ENCODE assay signal across 1 cellular context in the genomic region with DNA sequence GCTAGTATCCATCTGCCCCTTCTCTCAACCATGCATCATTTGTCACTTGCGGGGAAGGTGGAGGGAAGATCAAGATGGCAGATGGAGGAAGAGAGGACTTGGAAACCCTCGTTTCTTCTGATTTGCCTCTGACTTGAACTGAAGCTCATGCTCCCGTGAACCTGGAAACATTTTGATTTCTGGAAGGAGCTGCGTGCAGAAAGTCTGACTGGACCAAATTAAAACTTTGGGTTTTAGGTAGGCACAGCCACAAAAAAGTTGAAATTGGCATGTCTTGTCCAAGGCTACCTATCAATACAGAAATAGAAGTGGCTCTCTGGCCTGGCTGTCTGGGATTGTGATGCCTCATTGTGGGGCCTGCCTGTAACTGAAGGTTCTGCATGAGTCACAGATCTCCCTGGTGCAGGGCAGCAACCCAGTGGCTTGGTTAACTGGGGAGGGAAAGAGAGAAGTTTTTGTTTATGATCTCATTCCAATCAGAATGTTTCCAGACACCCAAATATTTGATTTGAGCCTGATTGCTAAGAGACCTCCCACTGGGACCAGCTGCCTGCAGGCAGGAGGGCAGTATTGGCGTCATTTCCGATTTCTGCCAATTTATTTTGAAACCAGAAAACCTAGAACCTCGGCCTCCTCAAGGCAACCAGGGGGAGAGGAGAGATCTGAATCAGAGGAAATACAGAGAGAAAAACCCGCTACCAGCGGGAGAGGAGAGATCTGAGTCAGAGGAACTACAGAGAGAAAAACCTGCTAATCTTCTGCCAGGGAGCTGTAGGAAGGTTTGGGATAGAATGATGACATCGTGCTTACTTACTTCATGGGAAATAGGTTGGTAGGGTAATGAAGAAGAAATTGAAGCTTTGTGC.
TF ChIP-seq lines count a peak whose summit lies in the region.

No MANE protein-coding gene starts in this region.

TF ChIP-seq in HEK293, 187 proteins besides CTCF, POLR2A, EP300 and RAD21 (continued from another document):
- TF ChIP-seq, protein P1, sequence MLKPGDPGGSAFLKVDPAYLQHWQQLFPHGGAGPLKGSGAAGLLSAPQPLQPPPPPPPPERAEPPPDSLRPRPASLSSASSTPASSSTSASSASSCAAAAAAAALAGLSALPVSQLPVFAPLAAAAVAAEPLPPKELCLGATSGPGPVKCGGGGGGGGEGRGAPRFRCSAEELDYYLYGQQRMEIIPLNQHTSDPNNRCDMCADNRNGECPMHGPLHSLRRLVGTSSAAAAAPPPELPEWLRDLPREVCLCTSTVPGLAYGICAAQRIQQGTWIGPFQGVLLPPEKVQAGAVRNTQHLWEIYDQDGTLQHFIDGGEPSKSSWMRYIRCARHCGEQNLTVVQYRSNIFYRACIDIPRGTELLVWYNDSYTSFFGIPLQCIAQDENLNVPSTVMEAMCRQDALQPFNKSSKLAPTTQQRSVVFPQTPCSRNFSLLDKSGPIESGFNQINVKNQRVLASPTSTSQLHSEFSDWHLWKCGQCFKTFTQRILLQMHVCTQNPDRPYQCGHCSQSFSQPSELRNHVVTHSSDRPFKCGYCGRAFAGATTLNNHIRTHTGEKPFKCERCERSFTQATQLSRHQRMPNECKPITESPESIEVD (tag by site-specific recombination; IDR thresholded peaks at IDR 0.05): 0 out of 2 replicates have a peak, but pooled peaks have one; percentile 15
- TF ChIP-seq ZNF366 (tag by site-specific recombination; conservative IDR thresholded peaks at IDR 0.05): no peak
- 0 out of 2 replicates have a peak, but pooled peaks have one; percentile 25 for TF ChIP-seq ZEB2 (tag by site-specific recombination; IDR thresholded peaks at IDR 0.05)
- peak; percentile 49 for TF ChIP-seq ZNF629 (tag by site-specific recombination; IDR thresholded peaks at IDR 0.05)
- no peak for TF ChIP-seq PRDM1 (tag by site-specific recombination; IDR thresholded peaks at IDR 0.05)
- TF ChIP-seq MZF1 (tag by site-specific recombination; IDR thresholded peaks at IDR 0.05; ENCODE audit: borderline replicate concordance): no peak
- TF ChIP-seq, protein P2, sequence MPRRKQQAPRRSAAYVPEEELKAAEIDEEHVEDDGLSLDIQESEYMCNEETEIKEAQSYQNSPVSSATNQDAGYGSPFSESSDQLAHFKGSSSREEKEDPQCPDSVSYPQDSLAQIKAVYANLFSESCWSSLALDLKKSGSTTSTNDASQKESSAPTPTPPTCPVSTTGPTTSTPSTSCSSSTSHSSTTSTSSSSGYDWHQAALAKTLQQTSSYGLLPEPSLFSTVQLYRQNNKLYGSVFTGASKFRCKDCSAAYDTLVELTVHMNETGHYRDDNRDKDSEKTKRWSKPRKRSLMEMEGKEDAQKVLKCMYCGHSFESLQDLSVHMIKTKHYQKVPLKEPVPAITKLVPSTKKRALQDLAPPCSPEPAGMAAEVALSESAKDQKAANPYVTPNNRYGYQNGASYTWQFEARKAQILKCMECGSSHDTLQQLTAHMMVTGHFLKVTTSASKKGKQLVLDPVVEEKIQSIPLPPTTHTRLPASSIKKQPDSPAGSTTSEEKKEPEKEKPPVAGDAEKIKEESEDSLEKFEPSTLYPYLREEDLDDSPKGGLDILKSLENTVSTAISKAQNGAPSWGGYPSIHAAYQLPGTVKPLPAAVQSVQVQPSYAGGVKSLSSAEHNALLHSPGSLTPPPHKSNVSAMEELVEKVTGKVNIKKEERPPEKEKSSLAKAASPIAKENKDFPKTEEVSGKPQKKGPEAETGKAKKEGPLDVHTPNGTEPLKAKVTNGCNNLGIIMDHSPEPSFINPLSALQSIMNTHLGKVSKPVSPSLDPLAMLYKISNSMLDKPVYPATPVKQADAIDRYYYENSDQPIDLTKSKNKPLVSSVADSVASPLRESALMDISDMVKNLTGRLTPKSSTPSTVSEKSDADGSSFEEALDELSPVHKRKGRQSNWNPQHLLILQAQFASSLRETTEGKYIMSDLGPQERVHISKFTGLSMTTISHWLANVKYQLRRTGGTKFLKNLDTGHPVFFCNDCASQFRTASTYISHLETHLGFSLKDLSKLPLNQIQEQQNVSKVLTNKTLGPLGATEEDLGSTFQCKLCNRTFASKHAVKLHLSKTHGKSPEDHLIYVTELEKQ (tag by site-specific recombination; IDR thresholded peaks at IDR 0.05; ENCODE audit: borderline replicate concordance): no peak
- TF ChIP-seq, protein P3, sequence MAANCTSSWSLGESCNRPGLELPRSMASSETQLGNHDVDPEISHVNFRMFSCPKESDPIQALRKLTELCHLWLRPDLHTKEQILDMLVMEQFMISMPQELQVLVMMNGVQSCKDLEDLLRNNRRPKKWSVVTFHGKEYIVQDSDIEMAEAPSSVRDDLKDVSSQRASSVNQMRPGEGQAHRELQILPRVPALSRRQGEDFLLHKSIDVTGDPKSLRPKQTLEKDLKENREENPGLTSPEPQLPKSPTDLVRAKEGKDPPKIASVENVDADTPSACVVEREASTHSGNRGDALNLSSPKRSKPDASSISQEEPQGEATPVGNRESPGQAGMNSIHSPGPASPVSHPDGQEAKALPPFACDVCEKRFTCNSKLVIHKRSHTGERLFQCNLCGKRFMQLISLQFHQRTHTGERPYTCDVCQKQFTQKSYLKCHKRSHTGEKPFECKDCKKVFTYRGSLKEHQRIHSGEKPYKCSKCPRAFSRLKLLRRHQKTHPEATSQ (tag by site-specific recombination; IDR thresholded peaks at IDR 0.05): no peak
- TF ChIP-seq ZNF521 (tag by site-specific recombination; IDR thresholded peaks at IDR 0.05): no peak
- no peak for TF ChIP-seq ZNF664 (tag by site-specific recombination; IDR thresholded peaks at IDR 0.05)
- TF ChIP-seq GLIS1 (tag by site-specific recombination; IDR thresholded peaks at IDR 0.05): peak; percentile 30
- no peak for TF ChIP-seq ZFP3 (tag by site-specific recombination; IDR thresholded peaks at IDR 0.05; ENCODE audit: low read depth)
- TF ChIP-seq ZNF274 (IDR thresholded peaks at IDR 0.05; ENCODE audit: low read length): no peak
- no peak for TF ChIP-seq ZNF274 (tag by site-specific recombination; IDR thresholded peaks at IDR 0.05; ENCODE audit: borderline replicate concordance)
- no peak for TF ChIP-seq ZNF292 (tag by site-specific recombination; IDR thresholded peaks at IDR 0.05; ENCODE audit: borderline replicate concordance, low read depth)
